In the genomic region with DNA sequence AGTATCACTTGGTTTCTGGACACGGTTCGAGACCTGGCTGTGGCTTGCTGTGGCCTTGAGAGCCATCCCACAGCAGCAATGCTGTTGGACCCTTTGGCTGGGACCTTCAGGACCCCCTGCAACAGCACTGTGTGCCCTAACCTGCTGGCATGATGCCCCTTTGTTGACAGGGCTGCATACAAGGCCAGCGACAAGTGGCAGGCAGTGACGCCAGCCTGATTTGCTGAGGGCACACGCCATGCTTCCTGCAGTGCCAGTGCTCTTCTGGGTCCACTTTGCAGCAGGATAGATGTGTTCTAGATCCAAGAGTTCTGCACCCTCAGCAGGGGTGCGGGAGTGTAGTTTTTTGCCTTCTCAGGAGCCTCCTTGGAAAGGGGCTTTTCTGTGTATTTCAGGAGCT, we compare ENCODE assay signal across 10 cellular contexts. TPM values are rescaled to one million over a fixed set of nuclear protein-coding genes. Genes with fewer than 3 reads are reported as not detected.
A peak's percentile ranks its signal among the peaks of the same experiment; 100 is the strongest.
DNase-seq lines count a peak whose midpoint lies in the region; ATAC-seq and TF ChIP-seq lines count a peak whose summit lies in the region.
"Had no signal": no experiment of that assay in that cellular context is flagged by ENCODE, and none has a peak within 500 bp of the region (broad histone marks: within the 10 kb centered on the region; RNA-seq: fewer than 3 reads in every experiment).

No MANE protein-coding gene starts in this region.

- H3K27me3 ChIP-seq in left ventricle myocardium inferior (ENCODE audit: low read depth) (no peaks in the 10 kb centered on the region), prostate gland (replicated peaks; ENCODE audit: insufficient read depth) (no peaks in the 10 kb centered on the region)

- 85% methylated on average over 6 of the region's 6 CpGs for WGBS in prostate gland

- H3K27ac ChIP-seq in left ventricle myocardium inferior (replicated peaks) (peak overlapping the region; percentile 99), prostate gland (peak overlapping the region; percentile 21 to 56)

- H3K9me3 ChIP-seq in left ventricle myocardium inferior (replicated peaks) (peaks cover 14% of the 10 kb centered on the region), prostate gland (no peaks in the 10 kb centered on the region)

- DNase-seq in Right ventricle myocardium inferior (ENCODE audit: missing footprints) (peak; percentile 76), cardiac septum (ENCODE audit: low spot score) (no peak), left ventricle myocardium inferior (peak; percentile 63), prostate gland (ENCODE audit: low spot score) (no peak), D341Med (ENCODE audit: low spot score) (no peak)
- DNase-seq in activated CD4-positive, alpha-beta T cell treated with anti-CD3 and anti-CD28 coated beads for 1 hour = no peak
- DNase-seq: activated CD4-positive, alpha-beta T cell treated with anti-CD3 and anti-CD28 coated beads, Interleukin-2, amount 50 U/mL, for 4 hours; T-helper 9 cell had no signal

- TF ChIP-seq POLR2A in prostate gland (IDR thresholded peaks at IDR 0.05) = no peak

- H3K36me3 ChIP-seq in left ventricle myocardium inferior = peaks cover 46% of the 10 kb centered on the region
- no peaks in the 10 kb centered on the region for H3K36me3 ChIP-seq in prostate gland

- peak overlapping the region; percentile 27 for H3K4me3 ChIP-seq in left ventricle myocardium inferior
- no peak overlapping the region for H3K4me3 ChIP-seq in prostate gland

- ATAC-seq in Right ventricle myocardium inferior = peak; percentile 42
- no peak for ATAC-seq in HG03039 (IDR thresholded peaks at IDR 0.05; ENCODE audit: unreplicated experiment)
- no peak for ATAC-seq in HG02763 (IDR thresholded peaks at IDR 0.05; ENCODE audit: unreplicated experiment)

- TF ChIP-seq CTCF in left ventricle myocardium inferior (IDR thresholded peaks at IDR 0.05; ENCODE audit: borderline replicate concordance) = no peak
- no peak for TF ChIP-seq CTCF in prostate gland (IDR thresholded peaks at IDR 0.05)

- intact Hi-C loops in Right ventricle myocardium inferior (cut with DNase I) (loop anchor here (2.0 kb wide), 1 partner anchor 52 kb away; no protein-coding TSS in a partner anchor), cardiac septum (cut with DNase I) (no loop called here), left ventricle myocardium inferior (cut with micrococcal nuclease) (no loop called here), prostate gland (cut with DNase I) (no loop called here)

- H3K4me1 ChIP-seq in left ventricle myocardium inferior (peaks cover 81% of the 10 kb centered on the region), prostate gland (replicated peaks) (peaks cover 10% of the 10 kb centered on the region)

RNA-seq across cellular contexts. Expression of gene COQ8A, which starts 32.8 kb away (rescaled TPM):
- 412 TPM for total RNA-seq in Right ventricle myocardium inferior
- 168 TPM for total RNA-seq in cardiac septum
- 357 TPM for total RNA-seq in left ventricle myocardium inferior
- 10 to 100 TPM; 61.8 to 66.1 TPM for total RNA-seq in prostate gland

Comparison
In these comparisons a context has a peak if more than half of its experiments do, and no peak if none do; other contexts are left out.
1. DNase-seq: peak in Right ventricle myocardium inferior (single experiment) and left ventricle myocardium inferior (single experiment); none in cardiac septum (single experiment), prostate gland (single experiment), activated CD4-positive, alpha-beta T cell treated with anti-CD3 and anti-CD28 coated beads for 1 hour (single experiment) and D341Med (single experiment).